1 cellular context compared by ENCODE assay signal in the genomic region with DNA sequence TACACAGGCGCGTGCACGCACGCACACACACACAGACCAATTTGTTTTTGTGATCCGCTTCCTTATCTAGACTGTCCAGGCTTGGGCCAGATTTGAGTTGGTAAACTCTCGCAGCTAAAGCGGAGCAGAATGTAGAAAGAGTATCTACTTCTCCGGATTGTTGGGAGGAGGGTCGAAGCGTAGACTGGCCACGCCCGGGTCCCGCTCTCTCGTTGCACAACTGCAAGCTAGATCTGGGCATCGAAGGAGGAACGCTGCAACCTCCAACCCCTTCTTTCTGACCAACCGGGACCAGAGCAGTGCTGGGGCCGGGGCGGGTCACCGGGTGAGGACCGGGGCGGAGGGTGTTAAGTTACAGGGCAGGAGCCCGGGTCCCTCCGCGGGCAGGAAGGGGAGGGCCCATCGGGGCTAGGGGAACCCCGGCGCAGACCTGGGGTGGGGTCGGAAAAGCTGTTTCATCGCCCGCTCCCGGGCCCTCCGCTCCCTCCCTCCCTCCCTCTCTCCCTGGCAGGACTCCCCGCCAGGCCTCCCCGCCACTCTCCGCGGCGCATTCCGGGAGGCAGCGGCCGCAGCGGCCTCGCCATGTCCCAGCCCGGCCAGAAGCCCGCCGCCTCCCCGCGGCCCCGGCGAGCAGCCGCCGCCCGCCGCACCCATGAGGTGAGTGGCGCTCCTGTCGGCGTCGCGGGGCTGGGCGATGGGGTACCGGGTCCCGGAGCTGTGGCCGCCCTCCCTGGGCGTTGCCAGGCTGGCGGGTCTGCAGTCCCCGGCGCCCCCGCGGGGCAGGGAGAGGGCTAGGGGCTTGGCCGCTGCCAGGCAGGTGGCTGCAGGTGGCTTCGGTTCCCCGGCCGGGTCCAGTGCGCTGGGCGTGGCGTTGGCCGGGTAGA.
TF ChIP-seq lines count a peak whose summit lies in the region.

CAST (plus strand) TSS at position 536 of the 884 bp plus-strand sequence; CDS start at position 583, 47 bp downstream.

TF ChIP-seq in K562, 482 proteins besides CTCF, POLR2A, EP300 and RAD21 (continued from another document and continues in another):
- no peak for TF ChIP-seq TFAM (CRISPR knock-in tag; conservative IDR thresholded peaks at IDR 0.05)
- no peak for TF ChIP-seq NELFE (IDR thresholded peaks at IDR 0.05; ENCODE audit: insufficient read depth, insufficient read length)
- TF ChIP-seq KLF16 (IDR thresholded peaks at IDR 0.05) = no peak
- no peak for TF ChIP-seq PRMT5 (CRISPR knock-in tag; IDR thresholded peaks at IDR 0.05)
- no peak for TF ChIP-seq RBM22 (IDR thresholded peaks at IDR 0.05; ENCODE audit: low read depth, low read length, poor library complexity, severe bottlenecking)
- TF ChIP-seq CBX1 (IDR thresholded peaks at IDR 0.05; ENCODE audit: low read depth) = no peak
- no peak for TF ChIP-seq BACH1 (tag; IDR thresholded peaks at IDR 0.05)
- TF ChIP-seq ERF (CRISPR knock-in tag; IDR thresholded peaks at IDR 0.05) = no peak
- TF ChIP-seq MAFF (IDR thresholded peaks at IDR 0.05; ENCODE audit: low read length) = no peak
- TF ChIP-seq RBFOX2 (IDR thresholded peaks at IDR 0.05; ENCODE audit: low read depth, low read length) = no peak
- peak; percentile 88 for TF ChIP-seq BCOR (IDR thresholded peaks at IDR 0.05)
- TF ChIP-seq HIVEP1 (CRISPR knock-in tag; IDR thresholded peaks at IDR 0.05) = no peak
- TF ChIP-seq DACH1 (IDR thresholded peaks at IDR 0.05; ENCODE audit: partially characterized antibody) = no peak
- TF ChIP-seq PHB2 (IDR thresholded peaks at IDR 0.05; ENCODE audit: low read depth) = no peak
- TF ChIP-seq, protein P1, sequence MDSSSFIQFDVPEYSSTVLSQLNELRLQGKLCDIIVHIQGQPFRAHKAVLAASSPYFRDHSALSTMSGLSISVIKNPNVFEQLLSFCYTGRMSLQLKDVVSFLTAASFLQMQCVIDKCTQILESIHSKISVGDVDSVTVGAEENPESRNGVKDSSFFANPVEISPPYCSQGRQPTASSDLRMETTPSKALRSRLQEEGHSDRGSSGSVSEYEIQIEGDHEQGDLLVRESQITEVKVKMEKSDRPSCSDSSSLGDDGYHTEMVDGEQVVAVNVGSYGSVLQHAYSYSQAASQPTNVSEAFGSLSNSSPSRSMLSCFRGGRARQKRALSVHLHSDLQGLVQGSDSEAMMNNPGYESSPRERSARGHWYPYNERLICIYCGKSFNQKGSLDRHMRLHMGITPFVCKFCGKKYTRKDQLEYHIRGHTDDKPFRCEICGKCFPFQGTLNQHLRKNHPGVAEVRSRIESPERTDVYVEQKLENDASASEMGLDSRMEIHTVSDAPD (CRISPR knock-in tag; IDR thresholded peaks at IDR 0.05) = no peak
- TF ChIP-seq, protein P2, sequence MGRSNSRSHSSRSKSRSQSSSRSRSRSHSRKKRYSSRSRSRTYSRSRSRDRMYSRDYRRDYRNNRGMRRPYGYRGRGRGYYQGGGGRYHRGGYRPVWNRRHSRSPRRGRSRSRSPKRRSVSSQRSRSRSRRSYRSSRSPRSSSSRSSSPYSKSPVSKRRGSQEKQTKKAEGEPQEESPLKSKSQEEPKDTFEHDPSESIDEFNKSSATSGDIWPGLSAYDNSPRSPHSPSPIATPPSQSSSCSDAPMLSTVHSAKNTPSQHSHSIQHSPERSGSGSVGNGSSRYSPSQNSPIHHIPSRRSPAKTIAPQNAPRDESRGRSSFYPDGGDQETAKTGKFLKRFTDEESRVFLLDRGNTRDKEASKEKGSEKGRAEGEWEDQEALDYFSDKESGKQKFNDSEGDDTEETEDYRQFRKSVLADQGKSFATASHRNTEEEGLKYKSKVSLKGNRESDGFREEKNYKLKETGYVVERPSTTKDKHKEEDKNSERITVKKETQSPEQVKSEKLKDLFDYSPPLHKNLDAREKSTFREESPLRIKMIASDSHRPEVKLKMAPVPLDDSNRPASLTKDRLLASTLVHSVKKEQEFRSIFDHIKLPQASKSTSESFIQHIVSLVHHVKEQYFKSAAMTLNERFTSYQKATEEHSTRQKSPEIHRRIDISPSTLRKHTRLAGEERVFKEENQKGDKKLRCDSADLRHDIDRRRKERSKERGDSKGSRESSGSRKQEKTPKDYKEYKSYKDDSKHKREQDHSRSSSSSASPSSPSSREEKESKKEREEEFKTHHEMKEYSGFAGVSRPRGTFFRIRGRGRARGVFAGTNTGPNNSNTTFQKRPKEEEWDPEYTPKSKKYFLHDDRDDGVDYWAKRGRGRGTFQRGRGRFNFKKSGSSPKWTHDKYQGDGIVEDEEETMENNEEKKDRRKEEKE (IDR thresholded peaks at IDR 0.05; ENCODE audit: borderline replicate concordance in 1 of 2, control insufficient read depth in 1 of 2, low read depth in 2 of 2, low read length in 1 of 2) = no peak
- TF ChIP-seq IRF2 (CRISPR knock-in tag; IDR thresholded peaks at IDR 0.05) = no peak
- TF ChIP-seq RNF2 (IDR thresholded peaks at IDR 0.05) = peak; percentile 65; the same call in 1 of the 2 replicates
- TF ChIP-seq THAP7 (CRISPR knock-in tag; IDR thresholded peaks at IDR 0.05) = no peak
- TF ChIP-seq, protein P3, sequence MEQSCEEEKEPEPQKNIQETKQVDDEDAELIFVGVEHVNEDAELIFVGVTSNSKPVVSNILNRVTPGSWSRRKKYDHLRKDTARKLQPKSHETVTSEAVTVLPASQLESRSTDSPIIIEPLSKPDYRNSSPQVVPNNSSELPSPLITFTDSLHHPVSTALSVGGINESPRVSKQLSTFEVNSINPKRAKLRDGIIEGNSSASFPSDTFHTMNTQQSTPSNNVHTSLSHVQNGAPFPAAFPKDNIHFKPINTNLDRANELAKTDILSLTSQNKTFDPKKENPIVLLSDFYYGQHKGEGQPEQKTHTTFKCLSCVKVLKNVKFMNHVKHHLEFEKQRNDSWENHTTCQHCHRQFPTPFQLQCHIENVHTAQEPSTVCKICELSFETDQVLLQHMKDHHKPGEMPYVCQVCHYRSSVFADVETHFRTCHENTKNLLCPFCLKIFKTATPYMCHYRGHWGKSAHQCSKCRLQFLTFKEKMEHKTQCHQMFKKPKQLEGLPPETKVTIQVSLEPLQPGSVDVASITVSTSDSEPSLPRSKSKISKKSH (CRISPR knock-in tag; IDR thresholded peaks at IDR 0.05) = no peak
- TF ChIP-seq ZNF408 (CRISPR knock-in tag; IDR thresholded peaks at IDR 0.05; ENCODE audit: low read depth) = no peak
- TF ChIP-seq, protein P4, sequence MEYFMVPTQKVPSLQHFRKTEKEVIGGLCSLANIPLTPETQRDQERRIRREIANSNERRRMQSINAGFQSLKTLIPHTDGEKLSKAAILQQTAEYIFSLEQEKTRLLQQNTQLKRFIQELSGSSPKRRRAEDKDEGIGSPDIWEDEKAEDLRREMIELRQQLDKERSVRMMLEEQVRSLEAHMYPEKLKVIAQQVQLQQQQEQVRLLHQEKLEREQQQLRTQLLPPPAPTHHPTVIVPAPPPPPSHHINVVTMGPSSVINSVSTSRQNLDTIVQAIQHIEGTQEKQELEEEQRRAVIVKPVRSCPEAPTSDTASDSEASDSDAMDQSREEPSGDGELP (CRISPR knock-in tag; IDR thresholded peaks at IDR 0.05; ENCODE audit: borderline replicate concordance) = 0 out of 2 replicates have a peak, but pooled peaks have one; percentile 12
- TF ChIP-seq ZNF445 (CRISPR knock-in tag; IDR thresholded peaks at IDR 0.05; ENCODE audit: low read depth) = no peak
- TF ChIP-seq MYNN (IDR thresholded peaks at IDR 0.05) = no peak
- no peak for TF ChIP-seq MYNN (CRISPR knock-in tag; IDR thresholded peaks at IDR 0.05)
- TF ChIP-seq ARNT (IDR thresholded peaks at IDR 0.05) = peak in 1 of 2 experiments; percentile 29; a peak in 1 of 4 replicates
- peak; percentile 32; the same call in 1 of the 2 replicates for TF ChIP-seq NBN (IDR thresholded peaks at IDR 0.05; ENCODE audit: low read depth)
- no peak for TF ChIP-seq ZNF778 (CRISPR knock-in tag; IDR thresholded peaks at IDR 0.05)
- TF ChIP-seq, protein P5, sequence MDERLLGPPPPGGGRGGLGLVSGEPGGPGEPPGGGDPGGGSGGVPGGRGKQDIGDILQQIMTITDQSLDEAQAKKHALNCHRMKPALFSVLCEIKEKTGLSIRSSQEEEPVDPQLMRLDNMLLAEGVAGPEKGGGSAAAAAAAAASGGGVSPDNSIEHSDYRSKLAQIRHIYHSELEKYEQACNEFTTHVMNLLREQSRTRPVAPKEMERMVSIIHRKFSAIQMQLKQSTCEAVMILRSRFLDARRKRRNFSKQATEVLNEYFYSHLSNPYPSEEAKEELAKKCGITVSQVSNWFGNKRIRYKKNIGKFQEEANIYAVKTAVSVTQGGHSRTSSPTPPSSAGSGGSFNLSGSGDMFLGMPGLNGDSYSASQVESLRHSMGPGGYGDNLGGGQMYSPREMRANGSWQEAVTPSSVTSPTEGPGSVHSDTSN (CRISPR knock-in tag; IDR thresholded peaks at IDR 0.05; ENCODE audit: low read depth) = no peak
- TF ChIP-seq, protein P5 (tag; conservative IDR thresholded peaks at IDR 0.05; ENCODE audit: low read depth) = no peak
- no peak for TF ChIP-seq ZFP30 (CRISPR knock-in tag; IDR thresholded peaks at IDR 0.05; ENCODE audit: borderline replicate concordance)
- no peak for TF ChIP-seq SAFB (IDR thresholded peaks at IDR 0.05; ENCODE audit: borderline replicate concordance, low read depth, low read length)
- no peak for TF ChIP-seq SREBF1 (IDR thresholded peaks at IDR 0.05; ENCODE audit: borderline replicate concordance, low read depth, low read length)
- TF ChIP-seq WHSC1 (IDR thresholded peaks at IDR 0.05; ENCODE audit: low read length) = no peak
- no peak for TF ChIP-seq RBM15 (IDR thresholded peaks at IDR 0.05; ENCODE audit: insufficient read depth, low read length)
- no peak; a peak in 1 of 4 replicates for TF ChIP-seq MAZ (CRISPR knock-in tag; conservative IDR thresholded peaks at IDR 0.05 in 1 of 2, IDR thresholded peaks at IDR 0.05 in 1 of 2)
- TF ChIP-seq SUPT5H (IDR thresholded peaks at IDR 0.05) = no peak
- no peak for TF ChIP-seq ZBED1 (IDR thresholded peaks at IDR 0.05)
- TF ChIP-seq PURB (CRISPR knock-in tag; IDR thresholded peaks at IDR 0.05; ENCODE audit: low read depth) = no peak
- no peak for TF ChIP-seq NONO (IDR thresholded peaks at IDR 0.05; ENCODE audit: low read depth in 2 of 2, low read length in 1 of 2)
- TF ChIP-seq ZNF217 (CRISPR knock-in tag; IDR thresholded peaks at IDR 0.05) = no peak
- no peak for TF ChIP-seq MEIS2 (IDR thresholded peaks at IDR 0.05; ENCODE audit: partially characterized antibody)
- no peak for TF ChIP-seq TAF1 (IDR thresholded peaks at IDR 0.05; ENCODE audit: control insufficient read depth, extremely low read depth, insufficient read depth, low read length, severe bottlenecking)
- TF ChIP-seq HES1 (IDR thresholded peaks at IDR 0.05; ENCODE audit: low read depth) = peak; percentile 94
- no peak for TF ChIP-seq ZNF592 (IDR thresholded peaks at IDR 0.05)
- TF ChIP-seq ELF2 (CRISPR knock-in tag; IDR thresholded peaks at IDR 0.05) = no peak
- TF ChIP-seq MIER1 (IDR thresholded peaks at IDR 0.05; ENCODE audit: low read depth) = no peak
- no peak for TF ChIP-seq SMARCB1 (IDR thresholded peaks at IDR 0.05; ENCODE audit: insufficient read length, low read depth)
- TF ChIP-seq ATF1 (CRISPR knock-in tag; IDR thresholded peaks at IDR 0.05) = no peak
- peak; percentile 43; the same call in 1 of the 2 replicates for TF ChIP-seq ATF1 (tag; IDR thresholded peaks at IDR 0.05)
- no peak for TF ChIP-seq CHCHD3 (CRISPR knock-in tag; IDR thresholded peaks at IDR 0.05)
